Comparison of ENCODE assay signal across 1 cellular context in genomic region chr3:159894386-159894785, GRCh38.
TF ChIP-seq lines count a peak whose summit lies in the region.

No MANE protein-coding gene starts in this region.

TF ChIP-seq in HEK293, 187 proteins besides CTCF, POLR2A, EP300 and RAD21 (continued from another document):
- TF ChIP-seq ZBTB11 (tag by site-specific recombination; conservative IDR thresholded peaks at IDR 0.05; ENCODE audit: low read depth) (no peak), ZNF133 (tag by site-specific recombination; IDR thresholded peaks at IDR 0.05) (no peak), PRDM1 (tag by site-specific recombination; IDR thresholded peaks at IDR 0.05) (no peak), ZNF292 (tag by site-specific recombination; IDR thresholded peaks at IDR 0.05; ENCODE audit: borderline replicate concordance, low read depth) (no peak), ZNF366 (tag by site-specific recombination; conservative IDR thresholded peaks at IDR 0.05) (0 out of 2 replicates have a peak, but pooled peaks have one; percentile 27), ZSCAN23 (tag by site-specific recombination; IDR thresholded peaks at IDR 0.05) (no peak), ZNF529 (tag by site-specific recombination; IDR thresholded peaks at IDR 0.05; ENCODE audit: insufficient replicate concordance) (no peak), KLF1 (tag by site-specific recombination; IDR thresholded peaks at IDR 0.05) (no peak), KLF7 (tag by site-specific recombination; IDR thresholded peaks at IDR 0.05; ENCODE audit: borderline replicate concordance) (no peak), GLI2 (tag by site-specific recombination; IDR thresholded peaks at IDR 0.05; ENCODE audit: borderline replicate concordance, low read depth) (no peak), ZNF248 (tag by site-specific recombination; IDR thresholded peaks at IDR 0.05) (no peak), BCL11B (tag by site-specific recombination; IDR thresholded peaks at IDR 0.05; ENCODE audit: low read depth) (no peak), ZBTB7A (tag by site-specific recombination; IDR thresholded peaks at IDR 0.05; ENCODE audit: low read depth) (no peak), ATF2 (tag by site-specific recombination; IDR thresholded peaks at IDR 0.05; ENCODE audit: low read depth) (peak; percentile 65), PRDM6 (tag by site-specific recombination; IDR thresholded peaks at IDR 0.05) (peak; percentile 33; the same call in 1 of the 2 replicates), SCRT2 (tag by site-specific recombination; IDR thresholded peaks at IDR 0.05) (no peak), ZNF629 (tag by site-specific recombination; IDR thresholded peaks at IDR 0.05) (peak; percentile 62), REST (tag by site-specific recombination; IDR thresholded peaks at IDR 0.05) (no peak), ZNF658 (tag by site-specific recombination; IDR thresholded peaks at IDR 0.05) (no peak), ZNF416 (tag by site-specific recombination; IDR thresholded peaks at IDR 0.05) (no peak)
